ENCODE assay signal across 7 cellular contexts in genomic region chr19:8050274-8051096, GRCh38. TPM values are rescaled to one million over a fixed set of nuclear protein-coding genes. Genes with fewer than 3 reads are reported as not detected.
DNase-seq lines count a peak whose midpoint lies in the region; ATAC-seq and TF ChIP-seq lines count a peak whose summit lies in the region.

No MANE protein-coding gene starts in this region.

- no peaks in the 10 kb centered on the region for H3K9me3 Mint-ChIP-seq in dendritic cell treated with granulocyte-macrophage colony-stimulating factor and Interleukin-4, amounts not matched to agents 40 ng/mL and 50 ng/mL, for 4 days

- peaks cover 0 to 10% of the 10 kb centered on the region in 2 donors for H3K4me1 ChIP-seq in left lung

- peaks cover 29% of the 10 kb centered on the region for H3K27me3 Mint-ChIP-seq in dendritic cell treated with granulocyte-macrophage colony-stimulating factor and Interleukin-4, amounts not matched to agents 40 ng/mL and 50 ng/mL, for 4 days

- ATAC-seq in GM18868 (IDR thresholded peaks at IDR 0.05; ENCODE audit: unreplicated experiment) (peak; percentile 81), HG03066 (IDR thresholded peaks at IDR 0.05; ENCODE audit: low read depth, unreplicated experiment) (peak; percentile 75), left lung (peak; percentile 97)

- peaks cover 26% of the 10 kb centered on the region for H3K4me1 Mint-ChIP-seq in dendritic cell treated with granulocyte-macrophage colony-stimulating factor and Interleukin-4, amounts not matched to agents 40 ng/mL and 50 ng/mL, for 4 days (ENCODE audit: low read depth)

- H3K27ac Mint-ChIP-seq in dendritic cell treated with granulocyte-macrophage colony-stimulating factor and Interleukin-4, amounts not matched to agents 40 ng/mL and 50 ng/mL, for 4 days, result peak overlapping the region; percentile 59

- peak overlapping the region; percentile 71 for H3K4me3 Mint-ChIP-seq in dendritic cell treated with granulocyte-macrophage colony-stimulating factor and Interleukin-4, amounts not matched to agents 40 ng/mL and 50 ng/mL, for 4 days

- intact Hi-C loops in dendritic cell treated with granulocyte-macrophage colony-stimulating factor and Interleukin-4, amounts not matched to agents 40 ng/mL and 50 ng/mL, for 4 days (cut with micrococcal nuclease), result no loop called here
- intact Hi-C loops in left lung (cut with DNase I), result no loop called here

- no peak for TF ChIP-seq CTCF in left lung (IDR thresholded peaks at IDR 0.05)

- H3K36me3 Mint-ChIP-seq in dendritic cell treated with granulocyte-macrophage colony-stimulating factor and Interleukin-4, amounts not matched to agents 40 ng/mL and 50 ng/mL, for 4 days (ENCODE audit: low read depth), result no peaks in the 10 kb centered on the region

- no peaks in the 10 kb centered on the region for H3K36me3 ChIP-seq in left lung

- no peaks in the 10 kb centered on the region for H3K9me3 ChIP-seq in left lung

- H3K4me3 ChIP-seq in left lung, result peak overlapping the region; percentile 23 to 34

- DNase-seq in NCI-H226, result peak; percentile 77
- peak; percentile 97 for DNase-seq in activated CD4-positive, alpha-beta T cell treated with anti-CD3 and anti-CD28 coated beads for 48 hours
- DNase-seq in left lung, result peak; percentile 93 to 95
- peak; percentile 91 for DNase-seq in stimulated activated CD4-positive, alpha-beta T cell treated with anti-CD3 and anti-CD28 coated beads, Interleukin-4, amount 100 ng/mL, for 1 hour

- H3K27me3 ChIP-seq in left lung, result peaks cover 0 to 27% of the 10 kb centered on the region in 2 donors

- no peak overlapping the region for H3K27ac ChIP-seq in left lung

RNA-seq across cellular contexts. Expression of gene CCL25, which starts 2.1 kb away (rescaled TPM):
- total RNA-seq in left lung, result not detected

RNA-seq across cellular contexts. Expression of gene ELAVL1, which starts 45.0 kb away (rescaled TPM):
- 10 to 100 TPM; 67.8 to 73.2 TPM for total RNA-seq in left lung
